In genomic region chr6:35044145-35044745, GRCh38 we compare ENCODE assay signal across 9 cellular contexts.
DNase-seq lines count a peak whose midpoint lies in the region; ATAC-seq, FAIRE-seq and TF ChIP-seq lines count a peak whose summit lies in the region.
"Had no signal": no experiment of that assay in that cellular context is flagged by ENCODE, and none has a peak within 500 bp of the region (broad histone marks: within the 10 kb centered on the region; RNA-seq: fewer than 3 reads in every experiment).

No MANE protein-coding gene starts in this region.

- no peak for FAIRE-seq in bronchial epithelial cell (lab: Jason Lieb, UNC)
- FAIRE-seq: A549 had no signal

- peaks cover 0 to 16% (median 2%) of the 10 kb centered on the region in 4 donors for H3K4me1 ChIP-seq in right lobe of liver
- H3K4me1 ChIP-seq in transverse colon: peaks cover 60 to 93% (median 73%) of the 10 kb centered on the region in 4 donors
- H3K4me1 ChIP-seq: A549 had no signal

- no peak for TF ChIP-seq POLR2A in right lobe of liver (IDR thresholded peaks at IDR 0.05)
- peak; percentile 41 for TF ChIP-seq POLR2A in transverse colon (IDR thresholded peaks at IDR 0.05)

- peaks cover 2% of the 10 kb centered on the region for H3K36me3 ChIP-seq in bronchial epithelial cell (ENCODE audit: control insufficient read depth, insufficient read depth, low read length)
- no peaks in the 10 kb centered on the region for H3K36me3 ChIP-seq in right lobe of liver
- H3K36me3 ChIP-seq in transverse colon: no peaks in the 10 kb centered on the region

- H3K9me3 ChIP-seq in right lobe of liver (no peaks in the 10 kb centered on the region), transverse colon (no peaks in the 10 kb centered on the region)
- H3K9me3 ChIP-seq: A549 had no signal

- 47% methylated on average over 11 of the region's 16 CpGs for WGBS in right lobe of liver (ENCODE audit: insufficient coverage, low coverage, low lambda C conversion rate, missing lambda C conversion rate)
- WGBS in transverse colon (ENCODE audit: low coverage in 1 of 2), 2 donors: 45% methylated on average over 16 of the region's 16 CpGs; no CpG with 5 or more reads in 1 of the 2 donors

- no peak for TF ChIP-seq EP300 in transverse colon (IDR thresholded peaks at IDR 0.05; ENCODE audit: low read depth)

- ATAC-seq in right lobe of liver (peak; percentile 64 to 74 (median 70)), HG03442 (IDR thresholded peaks at IDR 0.05; ENCODE audit: unreplicated experiment) (no peak), GM18519 (IDR thresholded peaks at IDR 0.05; ENCODE audit: low FRiP score, unreplicated experiment) (no peak)
- ATAC-seq: A549 had no signal

- H3K27ac ChIP-seq in right lobe of liver (peak overlapping the region; percentile 19 to 74 (median 60)), transverse colon (peak overlapping the region; percentile 85 to 91 (median 90))
- H3K27ac ChIP-seq: A549 had no signal

- DNase-seq in NCI-H1417 (lab: John Stamatoyannopoulos, UW): peak; percentile 17 to 89 (median 79)
- no peak for DNase-seq in NCI-H1417 treated with DMSO at 0.1 percent for 48 hours (lab: John Stamatoyannopoulos, UW)
- peak; percentile 64 for DNase-seq in bronchial epithelial cell (ENCODE audit: low read depth)
- peak in 2 of 3 donors; percentile 46 to 66 for DNase-seq in right lobe of liver
- DNase-seq in transverse colon: peak; percentile 41
- DNase-seq in activated naive CD4-positive, alpha-beta T cell treated with Interleukin-2 at 50 U/mL for 16 hours: no peak

- in situ Hi-C loops in transverse colon (cut with MboI; ENCODE audit: low pct_ligation_motif_present in 1 of 4, low pct_unique_long_range_greater_than_20kb in 1 of 4, low sequenced_read_pairs in 3 of 4): no loop called here

- H3K27me3 ChIP-seq in bronchial epithelial cell (ENCODE audit: control insufficient read depth, insufficient read depth, low read length): no peaks in the 10 kb centered on the region
- H3K27me3 ChIP-seq in right lobe of liver: no peaks in the 10 kb centered on the region
- no peaks in the 10 kb centered on the region for H3K27me3 ChIP-seq in transverse colon

- TF ChIP-seq CTCF in bronchial epithelial cell (IDR thresholded peaks at IDR 0.05; ENCODE audit: insufficient read depth, low read length, severe bottlenecking): peak; percentile 43
- TF ChIP-seq CTCF in right lobe of liver (IDR thresholded peaks at IDR 0.05): peak in 3 of 4 donors; percentile 12 to 20 (median 13)
- peak in 1 of 5 experiments; percentile 30 for TF ChIP-seq CTCF in transverse colon (IDR thresholded peaks at IDR 0.05)

- H3K4me3 ChIP-seq in bronchial epithelial cell (ENCODE audit: low read depth, low read length): no peak overlapping the region
- no peak overlapping the region for H3K4me3 ChIP-seq in right lobe of liver
- no peak overlapping the region for H3K4me3 ChIP-seq in transverse colon
- H3K4me3 ChIP-seq: A549 had no signal

- intact Hi-C loops in right lobe of liver (cut with DNase I) (no loop called here), transverse colon (cut with DNase I; ENCODE audit: low total_unique reads) (no loop called here)

Comparison
In these comparisons a context has a peak if more than half of its experiments do, and no peak if none do; other contexts are left out.
1. DNase-seq: peak in NCI-H1417 (3 of 3), bronchial epithelial cell (single experiment), right lobe of liver (2 of 3) and transverse colon (single experiment); none in NCI-H1417 treated with DMSO at 0.1 percent for 48 hours (single experiment) and activated naive CD4-positive, alpha-beta T cell treated with Interleukin-2 at 50 U/mL for 16 hours (single experiment).
2. ATAC-seq: peak in right lobe of liver (4 of 4); none in HG03442 (single experiment) and GM18519 (single experiment).